ENCODE assay signal across 10 cellular contexts in genomic region chr17:37273419-37274051, GRCh38.
DNase-seq lines count a peak whose midpoint lies in the region; ATAC-seq and TF ChIP-seq lines count a peak whose summit lies in the region.
"Had no signal": no experiment of that assay in that cellular context is flagged by ENCODE, and none has a peak within 500 bp of the region (broad histone marks: within the 10 kb centered on the region; RNA-seq: fewer than 3 reads in every experiment).

No MANE protein-coding gene starts in this region.

- dilution Hi-C loops in mammary epithelial cell (cut with HindIII; ENCODE audit: low sequenced_read_pairs) = no loop called here

- peak in 1 of 4 donors; percentile 13 for TF ChIP-seq POLR2A in upper lobe of left lung (IDR thresholded peaks at IDR 0.05)

- DNase-seq in MCF 10A (ENCODE audit: unreplicated experiment) = no peak
- DNase-seq in mammary epithelial cell = no peak
- DNase-seq in RWPE1 (ENCODE audit: low spot score) = peak; percentile 29
- peak; percentile 49 for DNase-seq in foreskin melanocyte
- DNase-seq in upper lobe of left lung = no peak
- DNase-seq in GM19240 (ENCODE audit: insufficient read length, low spot score) = no peak
- no peak for DNase-seq in stimulated activated naive CD4-positive, alpha-beta T cell (lab: John Stamatoyannopoulos, UW)
- DNase-seq: naive thymus-derived CD8-positive, alpha-beta T cell had no signal

- WGBS in mammary epithelial cell (ENCODE audit: low coverage, missing lambda C conversion rate) = 67% methylated on average over 2 of the region's 3 CpGs
- 42 to 53% methylated on average over 3 of the region's 3 CpGs for WGBS in upper lobe of left lung, 2 donors

- H3K36me3 ChIP-seq in mammary epithelial cell (ENCODE audit: insufficient read depth, low read length) = peaks cover 43% of the 10 kb centered on the region
- peaks cover 0 to 22% (median 5%) of the 10 kb centered on the region in 4 donors for H3K36me3 ChIP-seq in upper lobe of left lung

- peak overlapping the region; percentile 20 for H3K27ac Mint-ChIP-seq in MCF 10A (ENCODE audit: low read depth, unreplicated experiment)
- H3K27ac Mint-ChIP-seq: activated naive CD8-positive, alpha-beta T cell had no signal

- no peaks in the 10 kb centered on the region for H3K27me3 Mint-ChIP-seq in MCF 10A (ENCODE audit: insufficient read depth, unreplicated experiment)
- H3K27me3 Mint-ChIP-seq: activated naive CD8-positive, alpha-beta T cell; naive thymus-derived CD8-positive, alpha-beta T cell had no signal

- H3K27me3 ChIP-seq in mammary epithelial cell (ENCODE audit: insufficient read depth, low read length) = no peaks in the 10 kb centered on the region
- no peaks in the 10 kb centered on the region for H3K27me3 ChIP-seq in upper lobe of left lung

- peaks cover 77% of the 10 kb centered on the region for H3K36me3 Mint-ChIP-seq in MCF 10A (ENCODE audit: insufficient read depth, unreplicated experiment)

- POLR2A ChIA-PET in MCF 10A (lab: Yijun Ruan, JAX) = interaction anchor here (1.1 kb wide), 1 partner anchor 14 kb away, joined by 3 read pairs; no protein-coding TSS in a partner anchor
- POLR2A ChIA-PET in RWPE1 (lab: Yijun Ruan, JAX; ENCODE audit: low non-redundant PET) = no interaction called here

- BruUV-seq in MCF 10A (replicated peaks; lab: Mats Ljungman, UMichigan) = no TSS peak
- BruUV-seq in mammary epithelial cell (replicated peaks; lab: Mats Ljungman, UMichigan) = no TSS peak

- in situ Hi-C loops in mammary epithelial cell (cut with MboI; ENCODE audit: low sequenced_read_pairs in 2 of 2) = no loop called here

- peaks cover 8% of the 10 kb centered on the region for H3K4me1 Mint-ChIP-seq in MCF 10A (ENCODE audit: insufficient read depth, unreplicated experiment)

- peaks cover 4% of the 10 kb centered on the region for H3K79me2 ChIP-seq in mammary epithelial cell (ENCODE audit: insufficient read depth, low read length)

- H3K4me3 Mint-ChIP-seq in MCF 10A (ENCODE audit: unreplicated experiment) = no peak overlapping the region
- H3K4me3 Mint-ChIP-seq: activated naive CD8-positive, alpha-beta T cell; naive thymus-derived CD8-positive, alpha-beta T cell had no signal

- no peak overlapping the region for H3K4me2 ChIP-seq in mammary epithelial cell (ENCODE audit: insufficient read depth, low read depth, low read length)

- H3K9me3 ChIP-seq in mammary epithelial cell (replicated peaks; ENCODE audit: insufficient read depth, low read length) (no peaks in the 10 kb centered on the region), upper lobe of left lung (no peaks in the 10 kb centered on the region)

- no peak overlapping the region for H2AFZ ChIP-seq in mammary epithelial cell (ENCODE audit: low read depth, low read length)

- no peak overlapping the region for H3K9ac ChIP-seq in mammary epithelial cell (ENCODE audit: insufficient read depth, low read length)

- H3K4me1 ChIP-seq in mammary epithelial cell (ENCODE audit: insufficient read depth, low read length) = peaks cover 3% of the 10 kb centered on the region
- H3K4me1 ChIP-seq in upper lobe of left lung = peaks cover 5 to 24% (median 13%) of the 10 kb centered on the region in 4 donors

- H3K4me3 ChIP-seq in mammary epithelial cell (replicated peaks in 1 of 3; ENCODE audit: insufficient read depth in 1 of 3, low read depth in 2 of 3, low read length in 3 of 3) (no peak overlapping the region), upper lobe of left lung (no peak overlapping the region)

- peaks cover 2% of the 10 kb centered on the region for H4K20me1 ChIP-seq in mammary epithelial cell (ENCODE audit: insufficient read depth, low read length)

- no peak for TF ChIP-seq EP300 in upper lobe of left lung (IDR thresholded peaks at IDR 0.05)

- H3K27ac ChIP-seq in mammary epithelial cell (ENCODE audit: insufficient read depth, low read depth, low read length) = no peak overlapping the region
- no peak overlapping the region for H3K27ac ChIP-seq in RWPE1
- peak overlapping the region; percentile 39 to 72 (median 60) for H3K27ac ChIP-seq in upper lobe of left lung

- CTCF ChIA-PET in MCF 10A (lab: Yijun Ruan, JAX) (interaction anchor here (0.6 kb wide), 1 partner anchor 646 kb away, joined by 3 read pairs; no protein-coding TSS in a partner anchor), mammary epithelial cell (lab: Charles Lee; ENCODE audit: low non-redundant PET) (no interaction called here), RWPE1 (lab: Yijun Ruan, JAX) (interaction anchor here (0.9 to 1.8 kb wide), 2 partner anchors 18 to 34 kb away, joined by 3 to 8 read pairs; no protein-coding TSS in a partner anchor)

- TF ChIP-seq CTCF in MCF 10A (IDR thresholded peaks at IDR 0.05; ENCODE audit: unreplicated experiment) = no peak
- no peak for TF ChIP-seq CTCF in mammary epithelial cell (conservative IDR thresholded peaks at IDR 0.05 in 1 of 2, IDR thresholded peaks at IDR 0.05 in 1 of 2; ENCODE audit: extremely low read depth in 1 of 2, insufficient read depth in 1 of 2, low read depth in 1 of 2, low read length in 2 of 2)
- TF ChIP-seq CTCF in RWPE1 (conservative IDR thresholded peaks at IDR 0.05; ENCODE audit: low read depth) = no peak
- TF ChIP-seq CTCF in upper lobe of left lung (IDR thresholded peaks at IDR 0.05) = no peak

- intact Hi-C loops in MCF 10A (cut with micrococcal nuclease) (no loop called here), mammary epithelial cell (cut with micrococcal nuclease) (no loop called here)

- ATAC-seq in upper lobe of left lung (ENCODE audit: low FRiP score in 2 of 2) = peak; percentile 19 to 73
- no peak for ATAC-seq in HG02884 (IDR thresholded peaks at IDR 0.05; ENCODE audit: unreplicated experiment)
- ATAC-seq: naive thymus-derived CD8-positive, alpha-beta T cell had no signal

- H3K9me3 Mint-ChIP-seq in MCF 10A (ENCODE audit: unreplicated experiment) = no peaks in the 10 kb centered on the region
- H3K9me3 Mint-ChIP-seq: naive thymus-derived CD8-positive, alpha-beta T cell had no signal

Comparison
In these comparisons a context has a peak if more than half of its experiments do, and no peak if none do; other contexts are left out.
1. DNase-seq: peak in RWPE1 (single experiment) and foreskin melanocyte (single experiment); none in MCF 10A (single experiment), mammary epithelial cell (single experiment), upper lobe of left lung (0 of 2), GM19240 (single experiment) and stimulated activated naive CD4-positive, alpha-beta T cell (0 of 6).
2. H3K27ac ChIP-seq: peak in upper lobe of left lung (4 of 4); none in mammary epithelial cell (single experiment) and RWPE1 (single experiment).